ENCODE assay signal across 10 cellular contexts in genomic region chr18:31500161-31500688, GRCh38. TPM values are rescaled to one million over a fixed set of nuclear protein-coding genes. Genes with fewer than 3 reads are reported as not detected.
DNase-seq lines count a peak whose midpoint lies in the region; ATAC-seq, FAIRE-seq and TF ChIP-seq lines count a peak whose summit lies in the region.
"Had no signal": no experiment of that assay in that cellular context is flagged by ENCODE, and none has a peak within 500 bp of the region (broad histone marks: within the 10 kb centered on the region; RNA-seq: fewer than 3 reads in every experiment).

No MANE protein-coding gene starts in this region.

- H3K4me3 Mint-ChIP-seq in nephron progenitor cell, result peak overlapping the region; percentile 97

- H3K36me3 Mint-ChIP-seq in nephron progenitor cell (ENCODE audit: low read depth), result no peaks in the 10 kb centered on the region

- ATAC-seq in GM19025 (IDR thresholded peaks at IDR 0.05; ENCODE audit: low read depth, unreplicated experiment), result peak; percentile 81
- peak; percentile 83 for ATAC-seq in HG02678 (IDR thresholded peaks at IDR 0.05; ENCODE audit: unreplicated experiment)

- no peaks in the 10 kb centered on the region for H3K9me3 Mint-ChIP-seq in nephron progenitor cell

- H3K4me1 Mint-ChIP-seq in nephron progenitor cell, result peaks cover 25% of the 10 kb centered on the region

- H3K27me3 ChIP-seq in HAP-1 (ENCODE audit: low read depth), result no peaks in the 10 kb centered on the region
- H3K27me3 ChIP-seq: thyroid gland had no signal

- FAIRE-seq in kidney (lab: Jason Lieb, UNC), result no peak

- TF ChIP-seq CTCF in nephron progenitor cell (IDR thresholded peaks at IDR 0.05), result no peak
- no peak for TF ChIP-seq CTCF in kidney (IDR thresholded peaks at IDR 0.05; ENCODE audit: borderline replicate concordance, extremely low read depth, insufficient read depth)

- H3K27me3 Mint-ChIP-seq in nephron progenitor cell (ENCODE audit: low read depth, poor library complexity), result peaks cover 5% of the 10 kb centered on the region

- no peaks in the 10 kb centered on the region for H3K9me3 ChIP-seq in kidney (ENCODE audit: control insufficient read depth in 1 of 2, low read length in 2 of 2)
- H3K9me3 ChIP-seq in HAP-1, result no peaks in the 10 kb centered on the region
- H3K9me3 ChIP-seq: thyroid gland had no signal

- in situ Hi-C loops in HAP-1 (cut with MboI; ENCODE audit: low sequenced_read_pairs), result no loop called here

- DNase-seq in Kasumi-1 (lab: John Stamatoyannopoulos, UW), result peak; percentile 12 to 13
- DNase-seq in nephron progenitor cell, result peak; percentile 18
- no peak for DNase-seq in dedifferentiated amniotic fluid mesenchymal stem cell (ENCODE audit: extremely low spot score)
- no peak for DNase-seq in kidney
- DNase-seq in NCI-H748 (lab: John Stamatoyannopoulos, UW; ENCODE audit: unreplicated experiment), result no peak
- DNase-seq in HAP-1 (ENCODE audit: low spot score in 2 of 2), result no peak
- DNase-seq: foreskin fibroblast, thyroid gland had no signal

- H3K4me1 ChIP-seq in kidney (ENCODE audit: control insufficient read depth in 1 of 2, insufficient read depth in 1 of 2, low read depth in 1 of 2, low read length in 2 of 2) (peaks cover 0 to 2% of the 10 kb centered on the region in 2 donors), HAP-1 (peaks cover 9% of the 10 kb centered on the region; the same call in 1 of the 2 replicates)

- H3K36me3 ChIP-seq in kidney (ENCODE audit: control insufficient read depth in 1 of 2, insufficient read depth in 2 of 2, low read length in 2 of 2), result no peaks in the 10 kb centered on the region
- H3K36me3 ChIP-seq in HAP-1 (replicated peaks), result 0 out of 2 replicates have a peak, but pooled peaks cover 4% of the 10 kb centered on the region
- H3K36me3 ChIP-seq: thyroid gland had no signal

- no peak overlapping the region for H3K27ac ChIP-seq in kidney (ENCODE audit: low read depth in 2 of 2, low read length in 2 of 2)
- H3K27ac ChIP-seq: thyroid gland had no signal

- H3K27ac Mint-ChIP-seq in nephron progenitor cell, result no peak overlapping the region

- H3K4me3 ChIP-seq in kidney (ENCODE audit: low read length in 2 of 2) (no peak overlapping the region), HAP-1 (no peak overlapping the region)
- H3K4me3 ChIP-seq: thyroid gland had no signal

- H3K9ac ChIP-seq in kidney (ENCODE audit: low read length in 2 of 2), result no peak overlapping the region

- intact Hi-C loops in kidney (cut with DNase I), result no loop called here

RNA-seq across cellular contexts. Expression of gene DSG2, which starts 2.2 kb away (rescaled TPM):
- 63.0 TPM for total RNA-seq in kidney
- polyA plus RNA-seq in kidney (ENCODE audit: insufficient read depth, low read depth, low replicate concordance), result 20.5 TPM

RNA-seq across cellular contexts. Expression of gene DSG3, which starts 52.7 kb away (rescaled TPM):
- not detected for total RNA-seq in kidney
- not detected for polyA plus RNA-seq in kidney (ENCODE audit: insufficient read depth, low read depth, low replicate concordance)

Comparison
In these comparisons a context has a peak if more than half of its experiments do, and no peak if none do; other contexts are left out.
1. DNase-seq: peak in Kasumi-1 (2 of 2) and nephron progenitor cell (single experiment); none in dedifferentiated amniotic fluid mesenchymal stem cell (single experiment), kidney (single experiment), NCI-H748 (single experiment) and HAP-1 (0 of 2).